ENCODE assay signal across 8 cellular contexts in genomic region chr6:79466222-79466834, GRCh38.
DNase-seq lines count a peak whose midpoint lies in the region; ATAC-seq and TF ChIP-seq lines count a peak whose summit lies in the region.

No MANE protein-coding gene starts in this region.

- H3K4me1 Mint-ChIP-seq in H9: peaks cover 11 to 15% of the 10 kb centered on the region in 2 experiments

- H3K4me3 ChIP-seq in fibroblast of villous mesenchyme (ENCODE audit: low read depth, low read length) (no peak overlapping the region), testis (no peak overlapping the region)

- ATAC-seq in GM18519 (IDR thresholded peaks at IDR 0.05; ENCODE audit: low FRiP score, unreplicated experiment): no peak

- H2BK12ac ChIP-seq in H9 (ENCODE audit: insufficient read length, low read depth, low read length): no peak overlapping the region

- H3K27ac Mint-ChIP-seq in H9: no peak overlapping the region

- H3K36me3 ChIP-seq in testis (ENCODE audit: low read depth, missing control alignments): no peaks in the 10 kb centered on the region

- no peaks in the 10 kb centered on the region for H3K23me2 ChIP-seq in H9 (ENCODE audit: insufficient read length, low read depth, low read length, poor library complexity, severe bottlenecking)

- H3T11ph ChIP-seq in H9 (ENCODE audit: low read length): no peak overlapping the region

- no peaks in the 10 kb centered on the region for H3K27me3 Mint-ChIP-seq in H9 (ENCODE audit: low read depth)

- no peak overlapping the region for H3K56ac ChIP-seq in H9 (ENCODE audit: insufficient read length, low read depth, low read length)

- no CpG with 5 or more reads among the region's 6 CpGs for WGBS in H9 (ENCODE audit: extremely low coverage, insufficient read length, low lambda C conversion rate)
- 22 to 35% methylated on average over 6 of the region's 6 CpGs for WGBS in testis, 2 donors

- H3K79me2 ChIP-seq in H9 (ENCODE audit: insufficient read depth, low read length): no peaks in the 10 kb centered on the region

- no peak overlapping the region for H4K8ac ChIP-seq in H9 (replicated peaks; ENCODE audit: insufficient read length, low read depth, low read length)

- no peak overlapping the region for H3K18ac ChIP-seq in H9 (ENCODE audit: insufficient read length, low read depth, low read length)

- H3K27ac ChIP-seq in H9 (ENCODE audit: insufficient read length, low read depth, low read length) (no peak overlapping the region), testis (no peak overlapping the region)

- H2BK15ac ChIP-seq in H9 (ENCODE audit: low read depth, low read length): no peak overlapping the region

- no peaks in the 10 kb centered on the region; the same call in 1 of the 2 replicates for H3K4me1 ChIP-seq in H9 (ENCODE audit: insufficient read depth, low read length)
- H3K4me1 ChIP-seq in testis: no peaks in the 10 kb centered on the region

- no peak overlapping the region for H2BK120ac ChIP-seq in H9 (ENCODE audit: low read depth, low read length, poor library complexity, severe bottlenecking)

- no peak overlapping the region for H3K4me3 Mint-ChIP-seq in H9

- H2BK20ac ChIP-seq in H9 (ENCODE audit: low read depth, low read length, poor library complexity, severe bottlenecking): no peak overlapping the region

- H3K79me1 ChIP-seq in H9 (ENCODE audit: insufficient read depth, low read depth, low read length, poor library complexity, severe bottlenecking): no peaks in the 10 kb centered on the region

- no peak overlapping the region for H3K4me2 ChIP-seq in H9 (ENCODE audit: insufficient read depth, insufficient read length, low read length)

- no peaks in the 10 kb centered on the region for H3K9me3 Mint-ChIP-seq in H9

- H3K36me3 Mint-ChIP-seq in H9 (ENCODE audit: insufficient read depth in 1 of 3, low read depth in 3 of 3): no peaks in the 10 kb centered on the region

- no peak overlapping the region for H2BK5ac ChIP-seq in H9 (ENCODE audit: insufficient read length, low read length)

- intact Hi-C loops in testis (cut with DNase I; ENCODE audit: low total_unique reads): no loop called here

- H4K91ac ChIP-seq in H9 (ENCODE audit: insufficient read length, low read depth, low read length): no peak overlapping the region

- H2AFZ ChIP-seq in H9 (ENCODE audit: low read length): no peak overlapping the region

- H3K27me3 ChIP-seq in H9 (ENCODE audit: insufficient read depth, low read length): no peaks in the 10 kb centered on the region
- H3K27me3 ChIP-seq in testis: no peaks in the 10 kb centered on the region

- peak; percentile 47 for DNase-seq in COLO829 (ENCODE audit: low spot score)
- DNase-seq in H9: no peak
- peak; percentile 31 for DNase-seq in RKO (ENCODE audit: low spot score)
- peak; percentile 52 for DNase-seq in fibroblast of villous mesenchyme (ENCODE audit: low read depth)
- DNase-seq in testis: no peak
- DNase-seq in T-helper 1 cell: no peak
- no peak for DNase-seq in stimulated activated CD4-positive, alpha-beta T cell treated with anti-CD3 and anti-CD28 coated beads, Interleukin-4, amount 100 ng/mL, for 4 hours

- no peak overlapping the region for H3K9ac ChIP-seq in H9 (ENCODE audit: extremely low read depth, insufficient read length, low read length)

- no peaks in the 10 kb centered on the region for H3K9me3 ChIP-seq in H9 (ENCODE audit: control insufficient read depth, low read depth, low read length)
- H3K9me3 ChIP-seq in testis: no peaks in the 10 kb centered on the region

- H3K14ac ChIP-seq in H9 (ENCODE audit: insufficient read depth, low read length): no peak overlapping the region

- no peak overlapping the region for H3K23ac ChIP-seq in H9 (ENCODE audit: insufficient read length, low read depth, low read length)

- no peaks in the 10 kb centered on the region for H4K20me1 ChIP-seq in H9 (ENCODE audit: control insufficient read depth, insufficient read depth, insufficient read length)

- TF ChIP-seq POLR2A in testis (IDR thresholded peaks at IDR 0.05): no peak

- no peak overlapping the region for H3K4ac ChIP-seq in H9 (ENCODE audit: low read depth, low read length)

- no peak overlapping the region for H4K5ac ChIP-seq in H9 (ENCODE audit: insufficient read length, low read depth, low read length)

- TF ChIP-seq CTCF in H9 (conservative IDR thresholded peaks at IDR 0.05) (peak; percentile 77), fibroblast of villous mesenchyme (IDR thresholded peaks at IDR 0.05; ENCODE audit: insufficient read depth, low read depth, low read length) (peak; percentile 52), testis (IDR thresholded peaks at IDR 0.05) (peak in 2 of 3 experiments; percentile 26 to 40)

- no peak overlapping the region for H2AK5ac ChIP-seq in H9 (ENCODE audit: insufficient read length, low read length)

Comparison
In these comparisons a context has a peak if more than half of its experiments do, and no peak if none do; other contexts are left out.
1. DNase-seq: peak in COLO829 (single experiment), RKO (single experiment) and fibroblast of villous mesenchyme (single experiment); none in H9 (single experiment), testis (single experiment), T-helper 1 cell (0 of 5) and stimulated activated CD4-positive, alpha-beta T cell treated with anti-CD3 and anti-CD28 coated beads, Interleukin-4, amount 100 ng/mL, for 4 hours (0 of 2).
2. Peak in every context shown above with its lines, with median percentiles within 50 percentile points of each other: CTCF ChIP-seq.